In genomic region chr6:39228111-39228971, GRCh38 we compare ENCODE assay signal across 1 cellular context.
A peak's percentile ranks its signal among the peaks of the same experiment; 100 is the strongest.
TF ChIP-seq lines count a peak whose summit lies in the region.

No MANE protein-coding gene starts in this region.

TF ChIP-seq in HEK293, 187 proteins besides CTCF, POLR2A, EP300 and RAD21 (continued from another document):
- no peak for TF ChIP-seq PRDM6 (tag by site-specific recombination; IDR thresholded peaks at IDR 0.05)
- no peak for TF ChIP-seq ZNF544 (tag by site-specific recombination; IDR thresholded peaks at IDR 0.05)
- TF ChIP-seq ZNF341 (tag by site-specific recombination; IDR thresholded peaks at IDR 0.05; ENCODE audit: low read depth): peak; percentile 36; the same call in 1 of the 2 replicates
- TF ChIP-seq ZNF768 (tag by site-specific recombination; IDR thresholded peaks at IDR 0.05): no peak
- no peak for TF ChIP-seq ZBTB20 (tag by site-specific recombination; IDR thresholded peaks at IDR 0.05)
- no peak for TF ChIP-seq ZNF677 (tag by site-specific recombination; IDR thresholded peaks at IDR 0.05)
- no peak for TF ChIP-seq KLF7 (tag by site-specific recombination; IDR thresholded peaks at IDR 0.05; ENCODE audit: borderline replicate concordance)
- TF ChIP-seq ZNF354C (tag by site-specific recombination; IDR thresholded peaks at IDR 0.05; ENCODE audit: borderline replicate concordance, low read depth): no peak
- TF ChIP-seq ZNF621 (tag by site-specific recombination; IDR thresholded peaks at IDR 0.05): no peak
- TF ChIP-seq ZNF571 (tag by site-specific recombination; IDR thresholded peaks at IDR 0.05): no peak
- no peak for TF ChIP-seq ZNF398 (tag by site-specific recombination; IDR thresholded peaks at IDR 0.05)
- no peak for TF ChIP-seq KLF10 (tag by site-specific recombination; IDR thresholded peaks at IDR 0.05)
- TF ChIP-seq ZNF792 (tag by site-specific recombination; IDR thresholded peaks at IDR 0.05): no peak
- no peak for TF ChIP-seq ZNF423 (tag by site-specific recombination; IDR thresholded peaks at IDR 0.05)
- TF ChIP-seq ZSCAN23 (tag by site-specific recombination; IDR thresholded peaks at IDR 0.05): no peak
- no peak for TF ChIP-seq SALL2 (tag by site-specific recombination; IDR thresholded peaks at IDR 0.05; ENCODE audit: borderline replicate concordance)
- no peak for TF ChIP-seq HOXC10 (CRISPR knock-in tag; IDR thresholded peaks at IDR 0.05)
- TF ChIP-seq ZSCAN16 (tag by site-specific recombination; IDR thresholded peaks at IDR 0.05): no peak
- no peak for TF ChIP-seq KLF16 (tag by site-specific recombination; IDR thresholded peaks at IDR 0.05)
